In genomic region chr11:83063073-83063754, GRCh38 we compare ENCODE assay signal across 9 cellular contexts. TPM values are rescaled to one million over a fixed set of nuclear protein-coding genes. Genes with fewer than 3 reads are reported as not detected.
DNase-seq lines count a peak whose midpoint lies in the region; ATAC-seq and TF ChIP-seq lines count a peak whose summit lies in the region.
"Had no signal": no experiment of that assay in that cellular context is flagged by ENCODE, and none has a peak within 500 bp of the region (broad histone marks: within the 10 kb centered on the region; RNA-seq: fewer than 3 reads in every experiment).

No MANE protein-coding gene starts in this region.

- peak overlapping the region; percentile 78 for H3K4me3 Mint-ChIP-seq in activated CD8-positive, alpha-beta memory T cell treated with anti-CD3 and anti-CD28 coated beads, Interleukin-2, amount 10 ng/mL, durations not matched to agents 7 days and 5 days

- H3K4me1 ChIP-seq in endocrine pancreas (ENCODE audit: control insufficient read depth, insufficient read depth, low read length) (no peaks in the 10 kb centered on the region), smooth muscle cell (ENCODE audit: low read depth) (no peaks in the 10 kb centered on the region)

- H3K4me3 ChIP-seq in endocrine pancreas (ENCODE audit: control insufficient read depth, insufficient read depth, low read length) = peak overlapping the region; percentile 37
- H3K4me3 ChIP-seq in smooth muscle cell = no peak overlapping the region
- H3K4me3 ChIP-seq: cardiac muscle cell had no signal

- H3K9ac ChIP-seq in endocrine pancreas (ENCODE audit: control insufficient read depth, insufficient read depth, low read length) (no peak overlapping the region), smooth muscle cell (ENCODE audit: low read depth) (no peak overlapping the region)

- ATAC-seq in activated CD8-positive, alpha-beta memory T cell treated with anti-CD3 and anti-CD28 coated beads, Interleukin-2, amount 10 ng/mL, durations not matched to agents 7 days and 5 days = peak; percentile 81
- peak; percentile 60 for ATAC-seq in HG02588 (IDR thresholded peaks at IDR 0.05; ENCODE audit: unreplicated experiment)

- WGBS in smooth muscle cell (ENCODE audit: low lambda C conversion rate) = 77% methylated on average over 7 of the region's 7 CpGs

- no peaks in the 10 kb centered on the region for H3F3A ChIP-seq in smooth muscle cell (ENCODE audit: low read depth)

- no peak for DNase-seq in activated CD8-positive, alpha-beta memory T cell treated with anti-CD3 and anti-CD28 coated beads, Interleukin-2, amount 10 ng/mL, durations not matched to agents 7 days and 5 days
- DNase-seq in activated CD8-positive, alpha-beta memory T cell treated with anti-CD3 and anti-CD28 coated beads, Interleukin-2, amount 50 U/mL, for 48 hours = no peak
- DNase-seq in NOMO-1 treated with DMSO at 0.1 percent for 48 hours (lab: John Stamatoyannopoulos, UW; ENCODE audit: unreplicated experiment) (peak; percentile 59), renal cortical epithelial cell (ENCODE audit: low read depth) (peak; percentile 69), smooth muscle cell (lab: John Stamatoyannopoulos, UW; ENCODE audit: unreplicated experiment) (no peak), retina (no peak)

- no peaks in the 10 kb centered on the region for H3K36me3 ChIP-seq in endocrine pancreas (ENCODE audit: control insufficient read depth, insufficient read depth, low read length)
- H3K36me3 ChIP-seq in smooth muscle cell (ENCODE audit: low read depth) = no peaks in the 10 kb centered on the region
- H3K36me3 ChIP-seq: cardiac muscle cell had no signal

- no peaks in the 10 kb centered on the region for H3K27me3 Mint-ChIP-seq in activated CD8-positive, alpha-beta memory T cell treated with anti-CD3 and anti-CD28 coated beads, Interleukin-2, amount 10 ng/mL, durations not matched to agents 7 days and 5 days

- H3K27ac ChIP-seq in smooth muscle cell (ENCODE audit: low read depth) = no peak overlapping the region
- H3K27ac ChIP-seq: cardiac muscle cell had no signal

- CTCF ChIA-PET in activated CD8-positive, alpha-beta memory T cell treated with anti-CD3 and anti-CD28 coated beads, Interleukin-2, amount 10 ng/mL, durations not matched to agents 7 days and 5 days (lab: Charles Lee) = interaction anchor here (0.7 to 2.1 kb wide), 6 partner anchors 8 to 119 kb away, joined by 3 to 10 read pairs (median 4); no protein-coding TSS in a partner anchor

- H3K27me3 ChIP-seq in endocrine pancreas (ENCODE audit: control insufficient read depth, insufficient read depth, low read length) (no peaks in the 10 kb centered on the region), smooth muscle cell (ENCODE audit: low read depth) (no peaks in the 10 kb centered on the region)
- H3K27me3 ChIP-seq: cardiac muscle cell had no signal

- H3K79me2 ChIP-seq in smooth muscle cell (ENCODE audit: low read depth) = peaks cover 97% of the 10 kb centered on the region

- peaks cover 6% of the 10 kb centered on the region for H3K9me3 Mint-ChIP-seq in activated CD8-positive, alpha-beta memory T cell treated with anti-CD3 and anti-CD28 coated beads, Interleukin-2, amount 10 ng/mL, durations not matched to agents 7 days and 5 days (ENCODE audit: low read depth)

- peaks cover 93% of the 10 kb centered on the region for H4K20me1 ChIP-seq in smooth muscle cell (ENCODE audit: low read depth)

- no peak overlapping the region for H3K4me2 ChIP-seq in smooth muscle cell

- H3K9me3 ChIP-seq in endocrine pancreas (ENCODE audit: control insufficient read depth, low read length) = no peaks in the 10 kb centered on the region
- no peaks in the 10 kb centered on the region for H3K9me3 ChIP-seq in smooth muscle cell (replicated peaks; ENCODE audit: low read depth)

- H3K27ac Mint-ChIP-seq in activated CD8-positive, alpha-beta memory T cell treated with anti-CD3 and anti-CD28 coated beads, Interleukin-2, amount 10 ng/mL, durations not matched to agents 7 days and 5 days = peak overlapping the region; percentile 99

- TF ChIP-seq CTCF in smooth muscle cell (IDR thresholded peaks at IDR 0.05; ENCODE audit: borderline replicate concordance, insufficient read depth, poor library complexity, severe bottlenecking) = no peak

- H3K36me3 Mint-ChIP-seq in activated CD8-positive, alpha-beta memory T cell treated with anti-CD3 and anti-CD28 coated beads, Interleukin-2, amount 10 ng/mL, durations not matched to agents 7 days and 5 days = peaks cover 30% of the 10 kb centered on the region

- H2AFZ ChIP-seq in smooth muscle cell (ENCODE audit: low read depth) = no peak overlapping the region

- peaks cover 33% of the 10 kb centered on the region for H3K4me1 Mint-ChIP-seq in activated CD8-positive, alpha-beta memory T cell treated with anti-CD3 and anti-CD28 coated beads, Interleukin-2, amount 10 ng/mL, durations not matched to agents 7 days and 5 days

RNA-seq across cellular contexts. Expression of gene RAB30, which starts 8.5 kb away (rescaled TPM):
- total RNA-seq in activated CD8-positive, alpha-beta memory T cell treated with anti-CD3 and anti-CD28 coated beads, Interleukin-2, amount 10 ng/mL, durations not matched to agents 7 days and 5 days = 1 to 10 TPM; 7.0 to 7.7 TPM
- total RNA-seq in renal cortical epithelial cell = 8.3 and 24.0 TPM in 2 replicates
- 19.6 and 23.6 TPM in 2 replicates for total RNA-seq in smooth muscle cell
- 10.7 and 11.2 TPM in 2 replicates for polyA plus RNA-seq in smooth muscle cell

Comparison
In these comparisons a context has a peak if more than half of its experiments do, and no peak if none do; other contexts are left out.
1. DNase-seq: peak in NOMO-1 treated with DMSO at 0.1 percent for 48 hours (single experiment) and renal cortical epithelial cell (single experiment); none in activated CD8-positive, alpha-beta memory T cell treated with anti-CD3 and anti-CD28 coated beads, Interleukin-2, amount 10 ng/mL, durations not matched to agents 7 days and 5 days (single experiment), activated CD8-positive, alpha-beta memory T cell treated with anti-CD3 and anti-CD28 coated beads, Interleukin-2, amount 50 U/mL, for 48 hours (single experiment), smooth muscle cell (single experiment) and retina (single experiment).